Comparison of ENCODE assay signal across 16 cellular contexts in the genomic region with DNA sequence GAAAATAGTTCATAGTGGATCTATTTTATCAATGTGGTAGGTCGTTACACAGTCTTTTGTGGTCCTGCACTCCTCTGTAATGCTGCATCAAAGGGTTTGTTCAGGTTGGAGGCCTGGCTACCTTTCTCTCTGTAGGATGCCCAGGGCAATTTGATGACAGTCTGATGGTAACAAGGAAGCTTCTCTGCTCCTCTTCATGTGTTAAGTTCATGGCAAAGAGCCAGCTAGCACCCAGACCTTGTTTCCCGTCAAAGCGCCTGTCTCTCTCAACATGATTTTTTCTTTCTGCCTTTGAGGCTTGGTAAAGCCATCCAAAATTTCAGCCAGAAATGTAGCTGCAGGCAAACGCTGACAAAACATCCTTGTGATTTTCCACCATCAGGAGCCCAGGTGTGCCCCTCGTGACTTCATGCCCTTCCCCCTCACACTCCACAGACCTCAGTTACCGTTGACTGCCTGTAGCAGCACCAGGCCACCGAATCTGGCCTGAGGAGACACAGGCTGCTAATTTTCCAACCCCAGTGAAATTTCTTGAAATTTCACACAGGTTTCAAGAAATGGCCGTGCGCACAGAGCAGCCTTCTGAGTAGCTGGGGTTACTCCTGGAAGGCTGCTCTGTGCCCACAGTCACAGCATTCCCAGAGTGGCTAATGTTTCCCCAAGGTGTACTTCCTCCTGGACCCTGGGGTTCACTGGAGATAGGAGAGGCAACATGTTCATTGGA.
DNase-seq lines count a peak whose midpoint lies in the region; ATAC-seq, FAIRE-seq and TF ChIP-seq lines count a peak whose summit lies in the region.
"Had no signal": no experiment of that assay in that cellular context is flagged by ENCODE, and none has a peak within 500 bp of the region (broad histone marks: within the 10 kb centered on the region; RNA-seq: fewer than 3 reads in every experiment).

No MANE protein-coding gene starts in this region.

- peaks cover 0 to 2% (median under 1%) of the 10 kb centered on the region in 4 experiments; a peak in 2 of 7 replicates for H3K4me1 ChIP-seq in H1 (replicated peaks in 1 of 4; ENCODE audit: control insufficient read depth in 3 of 4, insufficient read depth in 4 of 4, low read length in 3 of 4)
- H3K4me1 ChIP-seq: vagina had no signal

- H2BK12ac ChIP-seq in H1 (ENCODE audit: low read depth, low read length), result no peak overlapping the region

- TF ChIP-seq POLR2A in H1 (IDR thresholded peaks at IDR 0.05; ENCODE audit: control extremely low read depth in 1 of 2, low read depth in 2 of 2, low read length in 2 of 2), result no peak

- H3K79me2 ChIP-seq in H1 (ENCODE audit: control insufficient read depth in 1 of 2, insufficient read depth in 2 of 2, low read length in 2 of 2), result no peaks in the 10 kb centered on the region

- no peak overlapping the region for H3K4me3 Mint-ChIP-seq in activated T-helper 1 cell treated with anti-CD3 and anti-CD28 coated beads, Interleukin-12 subunit alpha, Interleukin-12 subunit beta, Interleukin-2, Interleukin-4 antibody, amounts not matched to agents 30 ng/mL and 10 ng/mL and 1 ng/mL, durations not matched to agents 14 hours and 24 hours and 36 hours
- H3K4me3 Mint-ChIP-seq: activated T-cell treated with anti-CD3 and anti-CD28 coated beads, Interleukin-2, amount 50 U/mL, for 4 hours; natural killer cell treated with Interleukin-12 subunit alpha and Interleukin-12 subunit beta and Interleukin-15 and Interleukin-18, amount 100 ng/mL, for 72 hours; T-helper 1 cell treated with Interleukin-12 subunit alpha and Interleukin-12 subunit beta and Interleukin-4 antibody, amounts not matched to agents 30 μg/mL and 1 μg/mL, for 36 hours had no signal

- H3K9me3 ChIP-seq in H1 (ENCODE audit: insufficient read depth in 2 of 2, low read depth in 1 of 2, low read length in 1 of 2), result peaks cover 0 to 6% of the 10 kb centered on the region in 2 experiments; a peak in 2 of 4 replicates
- H3K9me3 ChIP-seq: vagina had no signal

- TF ChIP-seq EP300 in H1 (IDR thresholded peaks at IDR 0.05; ENCODE audit: borderline replicate concordance in 1 of 2, low read depth in 2 of 2, low read length in 2 of 2), result no peak

- no peaks in the 10 kb centered on the region for H3K27me3 ChIP-seq in H1 (replicated peaks in 1 of 4; ENCODE audit: control insufficient read depth in 3 of 4, extremely low read depth in 1 of 4, insufficient read depth in 3 of 4, low read length in 3 of 4)
- H3K27me3 ChIP-seq: vagina had no signal

- H3K36me3 Mint-ChIP-seq in activated T-helper 1 cell treated with anti-CD3 and anti-CD28 coated beads, Interleukin-12 subunit alpha, Interleukin-12 subunit beta, Interleukin-2, Interleukin-4 antibody, amounts not matched to agents 30 ng/mL and 10 ng/mL and 1 ng/mL, durations not matched to agents 14 hours and 24 hours and 36 hours (ENCODE audit: low read depth), result no peaks in the 10 kb centered on the region
- H3K36me3 Mint-ChIP-seq: natural killer cell treated with Interleukin-12 subunit alpha and Interleukin-12 subunit beta and Interleukin-15 and Interleukin-18, amount 100 ng/mL, for 72 hours had no signal

- no peak overlapping the region for H3K23ac ChIP-seq in H1 (ENCODE audit: insufficient read length)

- no peak overlapping the region for H3K4me3 ChIP-seq in H1 (ENCODE audit: extremely low read depth in 1 of 4, insufficient read depth in 2 of 4, low read depth in 3 of 4, low read length in 4 of 4)
- H3K4me3 ChIP-seq: vagina had no signal

- TF ChIP-seq RAD21 in H1 (IDR thresholded peaks at IDR 0.05 in 1 of 2, conservative IDR thresholded peaks at IDR 0.05 in 1 of 2; ENCODE audit: low read depth in 2 of 2, low read length in 2 of 2), result no peak

- no peaks in the 10 kb centered on the region for H3K79me1 ChIP-seq in H1 (ENCODE audit: low read depth, low read length)

- no peak overlapping the region for H3K9ac ChIP-seq in H1 (replicated peaks in 1 of 4; ENCODE audit: extremely low read depth in 1 of 4, low read depth in 3 of 4, low read length in 3 of 4)

- H2BK20ac ChIP-seq in H1 (ENCODE audit: low read length), result no peak overlapping the region

- no peaks in the 10 kb centered on the region for H3K9me3 Mint-ChIP-seq in activated T-helper 1 cell treated with anti-CD3 and anti-CD28 coated beads, Interleukin-12 subunit alpha, Interleukin-12 subunit beta, Interleukin-2, Interleukin-4 antibody, amounts not matched to agents 30 ng/mL and 10 ng/mL and 1 ng/mL, durations not matched to agents 14 hours and 24 hours and 36 hours
- H3K9me3 Mint-ChIP-seq: activated T-cell treated with anti-CD3 and anti-CD28 coated beads, Interleukin-2, amount 50 U/mL, for 4 hours; natural killer cell treated with Interleukin-12 subunit alpha and Interleukin-12 subunit beta and Interleukin-15 and Interleukin-18, amount 100 ng/mL, for 72 hours; T-helper 1 cell treated with Interleukin-12 subunit alpha and Interleukin-12 subunit beta and Interleukin-4 antibody, amounts not matched to agents 30 μg/mL and 1 μg/mL, for 36 hours had no signal

- DNase-seq in H1 (ENCODE audit: low read depth in 1 of 2, low spot score in 2 of 2), result no peak
- no peak for DNase-seq in nucleus accumbens (lab: John Stamatoyannopoulos, UW)
- DNase-seq in activated T-cell treated with anti-CD3 and anti-CD28 coated beads, Interleukin-2, amount 50 U/mL, for 1 hour, result no peak
- DNase-seq in activated T-helper 1 cell treated with anti-CD3 and anti-CD28 coated beads, Interleukin-12 subunit alpha, Interleukin-12 subunit beta, Interleukin-2, Interleukin-4 antibody, amounts not matched to agents 30 ng/mL and 10 ng/mL and 1 ng/mL, durations not matched to agents 14 hours and 24 hours and 36 hours (ENCODE audit: low spot score), result no peak
- no peak for DNase-seq in NCI-H524 treated with DMSO at 0.1 percent for 48 hours (lab: John Stamatoyannopoulos, UW)
- DNase-seq: activated T-cell treated with anti-CD3 and anti-CD28 coated beads, Interleukin-2, amount 50 U/mL, for 4 hours; NCI-H2081 treated with DMSO at 0.1 percent for 48 hours; stimulated activated CD4-positive, alpha-beta T cell treated with anti-CD3 and anti-CD28 coated beads, Interleukin-2, amount 100 ng/mL, for 48 hours had no signal

- no peak overlapping the region for H4K5ac ChIP-seq in H1 (ENCODE audit: insufficient read length, low read depth, low read length)

- no peak overlapping the region for H2BK5ac ChIP-seq in H1 (ENCODE audit: low read depth, low read length)

- no peak overlapping the region for H3K4ac ChIP-seq in H1 (replicated peaks; ENCODE audit: insufficient read length, low read depth, low read length)

- peak overlapping the region; percentile 51; the same call in 1 of the 2 replicates for H2AFZ ChIP-seq in H1 (ENCODE audit: low read length)

- CTCF ChIA-PET in H1 (lab: Charles Lee; ENCODE audit: partially characterized antibody), result interaction anchor here (1.2 to 1.6 kb wide), 3 partner anchors 10 to 23 kb away, joined by 3 to 4 read pairs (median 3); no protein-coding TSS in a partner anchor

- WGBS in H1 (ENCODE audit: extremely low coverage in 1 of 2, insufficient coverage in 1 of 2, insufficient read length in 1 of 2, insufficient replicate concordance in 2 of 2, low coverage in 1 of 2, low lambda C conversion rate in 2 of 2, missing lambda C conversion rate in 1 of 2), 2 experiments, result 77% methylated on average over 9 of the region's 9 CpGs; no CpG with 5 or more reads in 1 of the 2 experiments

- H4K20me1 ChIP-seq in H1 (replicated peaks in 1 of 2; ENCODE audit: control insufficient read depth in 1 of 2, insufficient read depth in 2 of 2, low read length in 2 of 2), result no peaks in the 10 kb centered on the region

- no peak overlapping the region for H4K91ac ChIP-seq in H1 (replicated peaks; ENCODE audit: insufficient read length, low read length)

- H3K36me3 ChIP-seq in H1 (ENCODE audit: control insufficient read depth in 2 of 4, insufficient read depth in 4 of 4, low read length in 3 of 4), result no peaks in the 10 kb centered on the region
- H3K36me3 ChIP-seq: vagina had no signal

- peak; percentile 39 for ATAC-seq in GM18858 (IDR thresholded peaks at IDR 0.05; ENCODE audit: unreplicated experiment)
- peak; percentile 51 for ATAC-seq in GM21528 (IDR thresholded peaks at IDR 0.05; ENCODE audit: low FRiP score, unreplicated experiment)
- ATAC-seq in HG03108 (IDR thresholded peaks at IDR 0.05; ENCODE audit: unreplicated experiment), result peak; percentile 73
- ATAC-seq: activated T-cell treated with anti-CD3 and anti-CD28 coated beads, Interleukin-2, amount 50 U/mL, for 4 hours had no signal

- no peak overlapping the region for H3K27ac ChIP-seq in H1 (ENCODE audit: low read depth, low read length)
- H3K27ac ChIP-seq: vagina had no signal

- POLR2A ChIA-PET in H1 (lab: Charles Lee; ENCODE audit: partially characterized antibody), result no interaction called here

- H3K23me2 ChIP-seq in H1 (ENCODE audit: low read depth, low read length), result no peaks in the 10 kb centered on the region

- H3K27me3 Mint-ChIP-seq in activated T-helper 1 cell treated with anti-CD3 and anti-CD28 coated beads, Interleukin-12 subunit alpha, Interleukin-12 subunit beta, Interleukin-2, Interleukin-4 antibody, amounts not matched to agents 30 ng/mL and 10 ng/mL and 1 ng/mL, durations not matched to agents 14 hours and 24 hours and 36 hours (ENCODE audit: insufficient read depth), result no peaks in the 10 kb centered on the region

- H3K14ac ChIP-seq in H1 (ENCODE audit: insufficient read length), result no peak overlapping the region

- no peak overlapping the region for H4K8ac ChIP-seq in H1 (ENCODE audit: extremely low read depth, insufficient read depth, low read length)

- H2BK120ac ChIP-seq in H1 (replicated peaks; ENCODE audit: low read depth, low read length), result no peak overlapping the region

- intact Hi-C loops in activated T-helper 1 cell treated with anti-CD3 and anti-CD28 coated beads, Interleukin-12 subunit alpha, Interleukin-12 subunit beta, Interleukin-2, Interleukin-4 antibody, amounts not matched to agents 30 ng/mL and 10 ng/mL and 1 ng/mL, durations not matched to agents 14 hours and 24 hours and 36 hours (cut with micrococcal nuclease), result no loop called here

- H2BK15ac ChIP-seq in H1 (ENCODE audit: low read length), result no peak overlapping the region

- H3K27ac Mint-ChIP-seq in activated T-helper 1 cell treated with anti-CD3 and anti-CD28 coated beads, Interleukin-12 subunit alpha, Interleukin-12 subunit beta, Interleukin-2, Interleukin-4 antibody, amounts not matched to agents 30 ng/mL and 10 ng/mL and 1 ng/mL, durations not matched to agents 14 hours and 24 hours and 36 hours, result no peak overlapping the region
- H3K27ac Mint-ChIP-seq: natural killer cell treated with Interleukin-12 subunit alpha and Interleukin-12 subunit beta and Interleukin-15 and Interleukin-18, amount 100 ng/mL, for 72 hours; T-helper 1 cell treated with Interleukin-12 subunit alpha and Interleukin-12 subunit beta and Interleukin-4 antibody, amounts not matched to agents 30 μg/mL and 1 μg/mL, for 36 hours had no signal

- no peak for TF ChIP-seq CTCF in H1 (IDR thresholded peaks at IDR 0.05; ENCODE audit: control extremely low read depth in 1 of 3, insufficient read depth in 1 of 3, low read depth in 1 of 3, low read length in 3 of 3)

- no peak overlapping the region for H3K4me2 ChIP-seq in H1 (ENCODE audit: insufficient read depth in 1 of 2, low read depth in 2 of 2, low read length in 2 of 2)

- no peak overlapping the region for H2AK5ac ChIP-seq in H1 (ENCODE audit: low read depth, low read length)

- no peak overlapping the region for H3K18ac ChIP-seq in H1 (ENCODE audit: extremely low read depth, low read length)

- no peak for FAIRE-seq in H1 (lab: Jason Lieb, UNC)
- FAIRE-seq: colon, D721Med had no signal

- H3K56ac ChIP-seq in H1 (replicated peaks; ENCODE audit: insufficient read length, low read depth, low read length), result no peak overlapping the region

- no peaks in the 10 kb centered on the region for H3K4me1 Mint-ChIP-seq in activated T-helper 1 cell treated with anti-CD3 and anti-CD28 coated beads, Interleukin-12 subunit alpha, Interleukin-12 subunit beta, Interleukin-2, Interleukin-4 antibody, amounts not matched to agents 30 ng/mL and 10 ng/mL and 1 ng/mL, durations not matched to agents 14 hours and 24 hours and 36 hours (ENCODE audit: low read depth)
